1 cellular context compared by ENCODE assay signal in the genomic region with DNA sequence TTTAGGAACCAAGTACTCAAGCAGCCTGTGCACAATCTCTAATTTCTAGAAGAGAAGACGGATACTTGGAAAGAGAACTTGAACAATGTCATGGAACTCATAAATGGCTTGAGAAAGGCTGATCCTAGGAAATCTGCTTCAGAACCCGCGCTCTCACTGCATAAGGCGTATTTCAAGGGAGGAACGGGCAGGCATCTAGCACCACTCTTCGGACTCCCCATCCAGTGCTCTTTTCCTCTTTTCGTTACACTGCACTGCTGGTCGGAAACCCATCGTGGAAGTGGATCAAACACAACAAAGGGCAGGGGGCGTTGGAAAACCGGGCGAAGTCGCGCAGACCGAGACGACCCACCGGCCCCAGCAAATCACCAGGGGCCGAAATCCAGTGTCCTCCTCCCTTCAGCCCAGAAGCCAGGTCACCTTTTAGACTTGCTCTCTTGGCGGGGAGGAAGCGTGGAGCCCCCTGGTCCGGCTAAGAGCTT.
TF ChIP-seq lines count a peak whose summit lies in the region.

No MANE protein-coding gene starts in this region.

TF ChIP-seq in HEK293, 187 proteins besides CTCF, POLR2A, EP300 and RAD21 (continued from another document):
- TF ChIP-seq ZNF76 (tag by site-specific recombination; IDR thresholded peaks at IDR 0.05; ENCODE audit: borderline replicate concordance, low read depth) (no peak), ZBTB17 (tag by site-specific recombination; IDR thresholded peaks at IDR 0.05) (no peak), ZNF623 (tag by site-specific recombination; IDR thresholded peaks at IDR 0.05) (no peak), ZNF624 (tag by site-specific recombination; IDR thresholded peaks at IDR 0.05) (no peak), TRIM28 (IDR thresholded peaks at IDR 0.05; ENCODE audit: borderline replicate concordance, low read length) (no peak), ZNF280D (tag by site-specific recombination; IDR thresholded peaks at IDR 0.05) (no peak), ZNF37A (tag by site-specific recombination; IDR thresholded peaks at IDR 0.05) (no peak), ZNF529 (tag by site-specific recombination; IDR thresholded peaks at IDR 0.05; ENCODE audit: insufficient replicate concordance) (no peak), REST (tag by site-specific recombination; IDR thresholded peaks at IDR 0.05) (no peak), ZBTB7A (tag by site-specific recombination; IDR thresholded peaks at IDR 0.05; ENCODE audit: low read depth) (no peak), ZNF2 (tag by site-specific recombination; IDR thresholded peaks at IDR 0.05) (no peak; the same call in 1 of the 2 replicates), ZNF560 (tag by site-specific recombination; IDR thresholded peaks at IDR 0.05; ENCODE audit: borderline replicate concordance) (no peak), ZNF174 (tag by site-specific recombination; IDR thresholded peaks at IDR 0.05) (no peak), ZNF585B (tag by site-specific recombination; IDR thresholded peaks at IDR 0.05) (no peak)
- TF ChIP-seq, protein P1, sequence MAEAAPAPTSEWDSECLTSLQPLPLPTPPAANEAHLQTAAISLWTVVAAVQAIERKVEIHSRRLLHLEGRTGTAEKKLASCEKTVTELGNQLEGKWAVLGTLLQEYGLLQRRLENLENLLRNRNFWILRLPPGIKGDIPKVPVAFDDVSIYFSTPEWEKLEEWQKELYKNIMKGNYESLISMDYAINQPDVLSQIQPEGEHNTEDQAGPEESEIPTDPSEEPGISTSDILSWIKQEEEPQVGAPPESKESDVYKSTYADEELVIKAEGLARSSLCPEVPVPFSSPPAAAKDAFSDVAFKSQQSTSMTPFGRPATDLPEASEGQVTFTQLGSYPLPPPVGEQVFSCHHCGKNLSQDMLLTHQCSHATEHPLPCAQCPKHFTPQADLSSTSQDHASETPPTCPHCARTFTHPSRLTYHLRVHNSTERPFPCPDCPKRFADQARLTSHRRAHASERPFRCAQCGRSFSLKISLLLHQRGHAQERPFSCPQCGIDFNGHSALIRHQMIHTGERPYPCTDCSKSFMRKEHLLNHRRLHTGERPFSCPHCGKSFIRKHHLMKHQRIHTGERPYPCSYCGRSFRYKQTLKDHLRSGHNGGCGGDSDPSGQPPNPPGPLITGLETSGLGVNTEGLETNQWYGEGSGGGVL (tag by site-specific recombination; IDR thresholded peaks at IDR 0.05) = no peak
- TF ChIP-seq, protein P2, sequence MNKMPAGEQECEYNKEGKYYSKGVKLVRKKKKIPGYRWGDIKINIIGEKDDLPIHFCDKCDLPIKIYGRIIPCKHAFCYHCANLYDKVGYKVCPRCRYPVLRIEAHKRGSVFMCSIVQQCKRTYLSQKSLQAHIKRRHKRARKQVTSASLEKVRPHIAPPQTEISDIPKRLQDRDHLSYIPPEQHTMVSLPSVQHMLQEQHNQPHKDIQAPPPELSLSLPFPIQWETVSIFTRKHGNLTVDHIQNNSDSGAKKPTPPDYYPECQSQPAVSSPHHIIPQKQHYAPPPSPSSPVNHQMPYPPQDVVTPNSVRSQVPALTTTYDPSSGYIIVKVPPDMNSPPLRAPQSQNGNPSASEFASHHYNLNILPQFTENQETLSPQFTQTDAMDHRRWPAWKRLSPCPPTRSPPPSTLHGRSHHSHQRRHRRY (tag by site-specific recombination; IDR thresholded peaks at IDR 0.05) = no peak
